ENCODE assay signal across 8 cellular contexts in genomic region chr10:97428572-97428981, GRCh38. TPM values are rescaled to one million over a fixed set of nuclear protein-coding genes. Genes with fewer than 3 reads are reported as not detected.
A peak's percentile ranks its signal among the peaks of the same experiment; 100 is the strongest.
DNase-seq lines count a peak whose midpoint lies in the region; ATAC-seq and TF ChIP-seq lines count a peak whose summit lies in the region.

No MANE protein-coding gene starts in this region.

- no peak for ATAC-seq in SK-N-SH treated with all-trans-retinoic acid at 6 μM for 48 hours
- no peak for ATAC-seq in stimulated activated memory B cell treated with anti-CD40 and anti-IgM and Interleukin-4, amounts not matched to agents 10 μg/mL and 1 μg/mL and 100 μg/mL, for 72 hours
- no peak for ATAC-seq in left ventricle myocardium superior

- H3K9ac ChIP-seq in SK-N-SH, result peak overlapping the region; percentile 93

- peaks cover 14 to 22% of the 10 kb centered on the region in 2 experiments; a peak in 3 of 4 replicates for H3K4me1 ChIP-seq in SK-N-SH (ENCODE audit: control insufficient read depth in 1 of 2, insufficient read depth in 2 of 2, low read depth in 1 of 2, low read length in 1 of 2)

- peaks cover 16% of the 10 kb centered on the region for H4K20me1 ChIP-seq in SK-N-SH (ENCODE audit: insufficient read depth)

- POLR2A ChIA-PET in SK-N-SH (lab: Yijun Ruan, JAX), result no interaction called here

- H3K4me3 ChIP-seq in SK-N-SH (ENCODE audit: low read depth in 2 of 2, low read length in 1 of 2) (peak overlapping the region; percentile 61 to 99), epithelial cell of proximal tubule (ENCODE audit: low read depth, low read length) (peak overlapping the region; percentile 98)

- intact Hi-C loops in left ventricle myocardium superior (cut with micrococcal nuclease), result no loop called here

- no peak for TF ChIP-seq EP300 in SK-N-SH (IDR thresholded peaks at IDR 0.05; ENCODE audit: borderline replicate concordance in 1 of 2, low read depth in 1 of 2, low read length in 1 of 2)

- peaks cover 52% of the 10 kb centered on the region for H3F3A ChIP-seq in SK-N-SH (replicated peaks; ENCODE audit: insufficient read depth)

- TF ChIP-seq CTCF in SK-N-SH (IDR thresholded peaks at IDR 0.05), result no peak
- no peak for TF ChIP-seq CTCF in epithelial cell of proximal tubule (conservative IDR thresholded peaks at IDR 0.05; ENCODE audit: low read depth, low read length)

- peak overlapping the region; percentile 94 for H3K4me2 ChIP-seq in SK-N-SH

- CTCF ChIA-PET in SK-N-SH (lab: Yijun Ruan, JAX), result interaction anchor here (1.2 to 1.5 kb wide), 2 partner anchors 22 to 28 kb away, joined by 4 to 6 read pairs; no protein-coding TSS in a partner anchor

- no peak overlapping the region; the same call in 1 of the 2 replicates for H2AFZ ChIP-seq in SK-N-SH (ENCODE audit: low read depth)

- H3K27ac ChIP-seq in SK-N-SH (ENCODE audit: low read depth in 2 of 2, low read length in 1 of 2) (peak overlapping the region; percentile 69 to 93; a peak in 3 of 4 replicates), substantia nigra (ENCODE audit: low read depth, low read length, poor library complexity, severe bottlenecking) (no peak overlapping the region)

- WGBS in SK-N-SH (ENCODE audit: low lambda C conversion rate), result 53% methylated on average over 4 of the region's 4 CpGs

- DNase-seq in SK-N-SH, result no peak
- no peak for DNase-seq in epithelial cell of proximal tubule (ENCODE audit: low read depth)
- DNase-seq in substantia nigra (lab: John Stamatoyannopoulos, UW), result no peak
- DNase-seq in NCI-H146 (lab: John Stamatoyannopoulos, UW), result no peak
- no peak for DNase-seq in left ventricle myocardium superior

- H3K27me3 Mint-ChIP-seq in T-helper 1 cell treated with Interleukin-12 subunit alpha and Interleukin-12 subunit beta and Interleukin-4 antibody, amounts not matched to agents 30 μg/mL and 1 μg/mL, for 36 hours (ENCODE audit: low read depth), result peaks cover 3% of the 10 kb centered on the region
- H3K27me3 Mint-ChIP-seq in stimulated activated memory B cell treated with anti-CD40 and anti-IgM and Interleukin-4, amounts not matched to agents 10 μg/mL and 1 μg/mL and 100 μg/mL, for 72 hours, result no peaks in the 10 kb centered on the region

- H3K9me2 ChIP-seq in SK-N-SH, result no peaks in the 10 kb centered on the region

- H3K4me1 Mint-ChIP-seq in T-helper 1 cell treated with Interleukin-12 subunit alpha and Interleukin-12 subunit beta and Interleukin-4 antibody, amounts not matched to agents 30 μg/mL and 1 μg/mL, for 36 hours (ENCODE audit: low read depth), result peaks cover 29% of the 10 kb centered on the region
- peaks cover 22% of the 10 kb centered on the region for H3K4me1 Mint-ChIP-seq in stimulated activated memory B cell treated with anti-CD40 and anti-IgM and Interleukin-4, amounts not matched to agents 10 μg/mL and 1 μg/mL and 100 μg/mL, for 72 hours

- no peaks in the 10 kb centered on the region for H3K9me3 Mint-ChIP-seq in T-helper 1 cell treated with Interleukin-12 subunit alpha and Interleukin-12 subunit beta and Interleukin-4 antibody, amounts not matched to agents 30 μg/mL and 1 μg/mL, for 36 hours
- no peaks in the 10 kb centered on the region for H3K9me3 Mint-ChIP-seq in stimulated activated memory B cell treated with anti-CD40 and anti-IgM and Interleukin-4, amounts not matched to agents 10 μg/mL and 1 μg/mL and 100 μg/mL, for 72 hours

- H3K79me2 ChIP-seq in SK-N-SH (ENCODE audit: insufficient read depth), result peaks cover 68% of the 10 kb centered on the region

- H3K36me3 Mint-ChIP-seq in T-helper 1 cell treated with Interleukin-12 subunit alpha and Interleukin-12 subunit beta and Interleukin-4 antibody, amounts not matched to agents 30 μg/mL and 1 μg/mL, for 36 hours (ENCODE audit: low read depth), result peaks cover 41% of the 10 kb centered on the region
- peaks cover 15% of the 10 kb centered on the region for H3K36me3 Mint-ChIP-seq in stimulated activated memory B cell treated with anti-CD40 and anti-IgM and Interleukin-4, amounts not matched to agents 10 μg/mL and 1 μg/mL and 100 μg/mL, for 72 hours

- H3K4me3 Mint-ChIP-seq in T-helper 1 cell treated with Interleukin-12 subunit alpha and Interleukin-12 subunit beta and Interleukin-4 antibody, amounts not matched to agents 30 μg/mL and 1 μg/mL, for 36 hours, result peak overlapping the region; percentile 86
- peak overlapping the region; percentile 85 for H3K4me3 Mint-ChIP-seq in stimulated activated memory B cell treated with anti-CD40 and anti-IgM and Interleukin-4, amounts not matched to agents 10 μg/mL and 1 μg/mL and 100 μg/mL, for 72 hours

- H3K27ac Mint-ChIP-seq in T-helper 1 cell treated with Interleukin-12 subunit alpha and Interleukin-12 subunit beta and Interleukin-4 antibody, amounts not matched to agents 30 μg/mL and 1 μg/mL, for 36 hours, result peak overlapping the region; percentile 96
- peak overlapping the region; percentile 92 for H3K27ac Mint-ChIP-seq in stimulated activated memory B cell treated with anti-CD40 and anti-IgM and Interleukin-4, amounts not matched to agents 10 μg/mL and 1 μg/mL and 100 μg/mL, for 72 hours

- H3K36me3 ChIP-seq in SK-N-SH (replicated peaks in 1 of 2; ENCODE audit: control insufficient read depth in 1 of 2, insufficient read depth in 2 of 2, low read length in 1 of 2), result peaks cover 29 to 42% of the 10 kb centered on the region in 2 experiments

- TF ChIP-seq RAD21 in SK-N-SH (IDR thresholded peaks at IDR 0.05; ENCODE audit: low read length), result no peak

- H3K9me3 ChIP-seq in SK-N-SH, result no peaks in the 10 kb centered on the region

- H3K27me3 ChIP-seq in SK-N-SH (ENCODE audit: insufficient read depth), result no peaks in the 10 kb centered on the region

TF ChIP-seq in SK-N-SH, 30 proteins besides CTCF, POLR2A, EP300 and RAD21 (continues in another document):
- no peak for TF ChIP-seq YY1 (IDR thresholded peaks at IDR 0.05; ENCODE audit: low read depth)
- TF ChIP-seq TCF12 (IDR thresholded peaks at IDR 0.05), result no peak
- no peak for TF ChIP-seq RXRA (IDR thresholded peaks at IDR 0.05; ENCODE audit: borderline replicate concordance, low read depth)
- peak; percentile 33; the same call in 1 of the 2 replicates for TF ChIP-seq POLR2AphosphoS5 (IDR thresholded peaks at IDR 0.05; ENCODE audit: low read depth, low read length)
- 0 out of 2 replicates have a peak, but pooled peaks have one; percentile 32 for TF ChIP-seq ELF1 (IDR thresholded peaks at IDR 0.05)
- TF ChIP-seq JUND (IDR thresholded peaks at IDR 0.05), result no peak
- TF ChIP-seq SMC3 (IDR thresholded peaks at IDR 0.05; ENCODE audit: low read depth, low read length), result no peak
- no peak for TF ChIP-seq FOXM1 (IDR thresholded peaks at IDR 0.05; ENCODE audit: low read depth)
- no peak for TF ChIP-seq CHD2 (IDR thresholded peaks at IDR 0.05; ENCODE audit: low read length, partially characterized antibody)
- no peak for TF ChIP-seq FOSL2 (IDR thresholded peaks at IDR 0.05; ENCODE audit: borderline replicate concordance, low read depth)
- no peak for TF ChIP-seq RCOR1 (IDR thresholded peaks at IDR 0.05; ENCODE audit: low read length)

TF ChIP-seq in SK-N-SH treated with all-trans-retinoic acid at 6 μM for 48 hours, 23 proteins besides CTCF, POLR2A, EP300 and RAD21 (continues in another document):
- TF ChIP-seq TCF4 (CRISPR knock-in tag; IDR thresholded peaks at IDR 0.05; ENCODE audit: borderline replicate concordance) (no peak), ZNF565 (CRISPR knock-in tag; conservative IDR thresholded peaks at IDR 0.05; ENCODE audit: low read depth) (no peak), ISL1 (CRISPR knock-in tag; IDR thresholded peaks at IDR 0.05) (no peak), PPARA (CRISPR knock-in tag; IDR thresholded peaks at IDR 0.05; ENCODE audit: borderline replicate concordance) (no peak), ZFP3 (CRISPR knock-in tag; IDR thresholded peaks at IDR 0.05) (no peak), TSHZ2 (CRISPR knock-in tag; IDR thresholded peaks at IDR 0.05) (no peak), ZC3H10 (CRISPR knock-in tag; IDR thresholded peaks at IDR 0.05) (no peak)

RNA-seq across cellular contexts. Expression of gene PGAM1, which starts 2.6 kb away (rescaled TPM):
- 398 and 419 TPM in 2 replicates for polyA plus RNA-seq in SK-N-SH (2012; rRNA removed)
- polyA plus RNA-seq in SK-N-SH (2012; cell fraction: cytosol; rRNA removed), result 320 and 415 TPM in 2 replicates
- 161 and 207 TPM in 2 replicates for polyA plus RNA-seq in SK-N-SH (2012; cell fraction: nucleus; rRNA removed)
- total RNA-seq in epithelial cell of proximal tubule (629 and 772 TPM in 2 replicates), left ventricle myocardium superior (234 TPM)

RNA-seq across cellular contexts. Expression of gene EXOSC1, which starts 17.2 kb away (rescaled TPM):
- 49.0 and 50.0 TPM in 2 replicates for polyA plus RNA-seq in SK-N-SH (2012; rRNA removed)
- 46.6 and 47.9 TPM in 2 replicates for polyA plus RNA-seq in SK-N-SH (2012; cell fraction: cytosol; rRNA removed)
- polyA plus RNA-seq in SK-N-SH (2012; cell fraction: nucleus; rRNA removed), result 25.6 and 31.3 TPM in 2 replicates
- total RNA-seq in epithelial cell of proximal tubule (34.2 and 65.3 TPM in 2 replicates), left ventricle myocardium superior (14.7 TPM)

RNA-seq across cellular contexts. Expression of gene ZDHHC16, which starts 17.4 kb away (rescaled TPM):
- polyA plus RNA-seq in SK-N-SH (2012; rRNA removed), result 71.5 and 84.2 TPM in 2 replicates
- 48.0 and 62.5 TPM in 2 replicates for polyA plus RNA-seq in SK-N-SH (2012; cell fraction: cytosol; rRNA removed)
- polyA plus RNA-seq in SK-N-SH (2012; cell fraction: nucleus; rRNA removed), result 76.4 and 107 TPM in 2 replicates
- total RNA-seq in epithelial cell of proximal tubule (44.7 and 78.0 TPM in 2 replicates), left ventricle myocardium superior (22.2 TPM)

RNA-seq across cellular contexts. Expression of gene RRP12, which starts 27.4 kb away (rescaled TPM):
- polyA plus RNA-seq in SK-N-SH (2012; rRNA removed), result 40.9 and 46.4 TPM in 2 replicates
- 21.5 and 26.1 TPM in 2 replicates for polyA plus RNA-seq in SK-N-SH (2012; cell fraction: cytosol; rRNA removed)
- 123 and 132 TPM in 2 replicates for polyA plus RNA-seq in SK-N-SH (2012; cell fraction: nucleus; rRNA removed)
- 23.5 and 46.3 TPM in 2 replicates for total RNA-seq in epithelial cell of proximal tubule
- 11.6 TPM for total RNA-seq in left ventricle myocardium superior
